Comparison of ENCODE assay signal across 8 cellular contexts in genomic region chr4:89110541-89110985, GRCh38. TPM values are rescaled to one million over a fixed set of nuclear protein-coding genes. Genes with fewer than 3 reads are reported as not detected.
DNase-seq lines count a peak whose midpoint lies in the region; ATAC-seq and TF ChIP-seq lines count a peak whose summit lies in the region.

No MANE protein-coding gene starts in this region.

- no peak overlapping the region for H3K27ac ChIP-seq in SJSA1

- H3K4me3 ChIP-seq in SJSA1 (peak overlapping the region; percentile 90), fibroblast of mammary gland (ENCODE audit: control insufficient read depth, low read depth, low read length) (peak overlapping the region; percentile 62)

- peaks cover 28% of the 10 kb centered on the region for H3K4me1 Mint-ChIP-seq in activated T-cell treated with anti-CD3 and anti-CD28 coated beads, Interleukin-2, amount 50 U/mL, for 24 hours (ENCODE audit: low read depth)

- no peak for DNase-seq in activated T-cell treated with anti-CD3 and anti-CD28 coated beads, Interleukin-2, amount 50 U/mL, for 24 hours
- no peak for DNase-seq in activated T-cell treated with anti-CD3 and anti-CD28 coated beads, Interleukin-2, amount 50 U/mL, for 48 hours
- DNase-seq in SJSA1 (ENCODE audit: low read depth in 1 of 2, low spot score in 2 of 2): no peak
- DNase-seq in fibroblast of mammary gland (ENCODE audit: low read depth): no peak
- peak; percentile 11 for DNase-seq in putamen (ENCODE audit: low spot score)
- no peak for DNase-seq in NCI-H345 (lab: John Stamatoyannopoulos, UW)
- DNase-seq in stimulated activated CD4-positive, alpha-beta T cell treated with anti-CD3 and anti-CD28 coated beads, Interleukin-4, amount 100 ng/mL, for 1 hour: no peak

- peak overlapping the region; percentile 76 for H3K27ac Mint-ChIP-seq in activated T-cell treated with anti-CD3 and anti-CD28 coated beads, Interleukin-2, amount 50 U/mL, for 24 hours

- peaks cover 10% of the 10 kb centered on the region for H3K4me1 ChIP-seq in SJSA1 (replicated peaks)

- peaks cover 21% of the 10 kb centered on the region for H3K27me3 Mint-ChIP-seq in activated T-cell treated with anti-CD3 and anti-CD28 coated beads, Interleukin-2, amount 50 U/mL, for 24 hours

- H3K9me3 Mint-ChIP-seq in activated T-cell treated with anti-CD3 and anti-CD28 coated beads, Interleukin-2, amount 50 U/mL, for 24 hours: peaks cover 30% of the 10 kb centered on the region

- H3K36me3 ChIP-seq in SJSA1: peaks cover 36% of the 10 kb centered on the region

- TF ChIP-seq CTCF in fibroblast of mammary gland (conservative IDR thresholded peaks at IDR 0.05; ENCODE audit: control insufficient read depth, insufficient read depth, low read depth, low read length): no peak

- H3K9me3 ChIP-seq in SJSA1 (replicated peaks): no peaks in the 10 kb centered on the region

- no peak for ATAC-seq in GM18517 (IDR thresholded peaks at IDR 0.05; ENCODE audit: unreplicated experiment)

- H3K27me3 ChIP-seq in SJSA1 (replicated peaks): peaks cover 6% of the 10 kb centered on the region; the same call in 1 of the 2 replicates

- peaks cover 23% of the 10 kb centered on the region for H3K36me3 Mint-ChIP-seq in activated T-cell treated with anti-CD3 and anti-CD28 coated beads, Interleukin-2, amount 50 U/mL, for 24 hours (ENCODE audit: low read depth)

- peak overlapping the region; percentile 78 for H3K4me3 Mint-ChIP-seq in activated T-cell treated with anti-CD3 and anti-CD28 coated beads, Interleukin-2, amount 50 U/mL, for 24 hours

RNA-seq across cellular contexts. Expression of gene TIGD2, which starts 0.8 kb away (rescaled TPM):
- total RNA-seq in SJSA1 (2014; rRNA removed; shearing (Covaris generic)): 25.9 and 33.4 TPM in 2 replicates

RNA-seq across cellular contexts. Expression of gene FAM13A, which starts 53.6 kb away (rescaled TPM):
- 11.1 and 15.2 TPM in 2 replicates for total RNA-seq in SJSA1 (2014; rRNA removed; shearing (Covaris generic))
